ENCODE assay signal across 22 cellular contexts in genomic region chr6:84601366-84601765, GRCh38.
"Had no signal": no experiment of that assay in that cellular context is flagged by ENCODE, and none has a peak within 500 bp of the region (broad histone marks: within the 10 kb centered on the region; RNA-seq: fewer than 3 reads in every experiment).

No MANE protein-coding gene starts in this region.

- ATAC-seq: activated naive CD4-positive, alpha-beta T cell treated with anti-CD3 and anti-CD28 coated beads, Interleukin-2, amount 50 U/mL, for 72 hours; activated T-helper 17 cell treated with anti-CD3 and anti-CD28 coated beads, Interleukin-2, amount 50 U/mL, for 72 hours; gastrocnemius medialis; left ventricle myocardium superior; naive thymus-derived CD4-positive, alpha-beta T cell; stimulated activated naive B cell treated with anti-CD40 and anti-IgM and Interleukin-4, amounts not matched to agents 10 μg/mL and 1 μg/mL and 100 μg/mL, for 72 hours had no signal

- H3K9me3 Mint-ChIP-seq: activated T-cell treated with anti-CD3 and anti-CD28 coated beads, Interleukin-2, amount 50 U/mL, for 24 hours; dendritic cell treated with granulocyte-macrophage colony-stimulating factor and Interleukin-4, amounts not matched to agents 40 ng/mL and 50 ng/mL, for 4 days had no signal

- H3K36me3 Mint-ChIP-seq: activated naive CD4-positive, alpha-beta T cell treated with anti-CD3 and anti-CD28 coated beads, Interleukin-2, amount 50 U/mL, for 72 hours; brain; naive thymus-derived CD4-positive, alpha-beta T cell; stimulated activated naive B cell treated with anti-CD40 and anti-IgM and Interleukin-4, amounts not matched to agents 10 μg/mL and 1 μg/mL and 100 μg/mL, for 72 hours had no signal

- H3K4me1 ChIP-seq: esophagus squamous epithelium, gastrocnemius medialis, prostate gland, transverse colon, uterus had no signal

- DNase-seq: activated CD4-positive, CD25-positive, alpha-beta regulatory T cell treated with anti-CD3 and anti-CD28 coated beads, Interleukin-2, amount 50 U/mL, for 72 hours; activated CD8-positive, alpha-beta memory T cell treated with anti-CD3 and anti-CD28 coated beads for 24 hours; activated CD8-positive, alpha-beta memory T cell treated with anti-CD3 and anti-CD28 coated beads, Interleukin-2, amount 50 U/mL, for 4 hours; activated T-cell treated with anti-CD3 and anti-CD28 coated beads, Interleukin-2, amount 50 U/mL, for 24 hours; aorta; effector memory CD4-positive, alpha-beta T cell; esophagus squamous epithelium; gastrocnemius medialis; hippocampal formation; left ventricle myocardium superior; naive thymus-derived CD4-positive, alpha-beta T cell; stimulated activated CD4-positive, alpha-beta T cell treated with anti-CD3 and anti-CD28 coated beads, Interleukin-2, amount 100 ng/mL, for 48 hours; stimulated activated CD8-positive, alpha-beta memory T cell treated with anti-CD3 and anti-CD28 coated beads, Interleukin-4, amount 100 ng/mL, for 48 hours; stimulated activated naive B cell treated with anti-CD40 and anti-IgM and Interleukin-4, amounts not matched to agents 10 μg/mL and 1 μg/mL and 100 μg/mL, for 72 hours; transverse colon; uterus; WERI-Rb-1 had no signal

- H3K36me3 ChIP-seq: esophagus squamous epithelium, gastrocnemius medialis, prostate gland, transverse colon, uterus, WERI-Rb-1 had no signal

- H3K27ac Mint-ChIP-seq: activated naive CD4-positive, alpha-beta T cell treated with anti-CD3 and anti-CD28 coated beads, Interleukin-2, amount 50 U/mL, for 72 hours; activated T-cell treated with anti-CD3 and anti-CD28 coated beads, Interleukin-2, amount 50 U/mL, for 24 hours; activated T-helper 17 cell treated with anti-CD3 and anti-CD28 coated beads, Interleukin-2, amount 50 U/mL, for 72 hours; brain; dendritic cell treated with granulocyte-macrophage colony-stimulating factor and Interleukin-4, amounts not matched to agents 40 ng/mL and 50 ng/mL, for 4 days; naive thymus-derived CD4-positive, alpha-beta T cell; stimulated activated naive B cell treated with anti-CD40 and anti-IgM and Interleukin-4, amounts not matched to agents 10 μg/mL and 1 μg/mL and 100 μg/mL, for 72 hours had no signal

- H3K27me3 Mint-ChIP-seq: activated T-cell treated with anti-CD3 and anti-CD28 coated beads, Interleukin-2, amount 50 U/mL, for 24 hours; activated T-helper 17 cell treated with anti-CD3 and anti-CD28 coated beads, Interleukin-2, amount 50 U/mL, for 72 hours; brain; dendritic cell treated with granulocyte-macrophage colony-stimulating factor and Interleukin-4, amounts not matched to agents 40 ng/mL and 50 ng/mL, for 4 days; naive thymus-derived CD4-positive, alpha-beta T cell; stimulated activated naive B cell treated with anti-CD40 and anti-IgM and Interleukin-4, amounts not matched to agents 10 μg/mL and 1 μg/mL and 100 μg/mL, for 72 hours had no signal

- H3K4me3 Mint-ChIP-seq: activated T-cell treated with anti-CD3 and anti-CD28 coated beads, Interleukin-2, amount 50 U/mL, for 24 hours; activated T-helper 17 cell treated with anti-CD3 and anti-CD28 coated beads, Interleukin-2, amount 50 U/mL, for 72 hours; brain; dendritic cell treated with granulocyte-macrophage colony-stimulating factor and Interleukin-4, amounts not matched to agents 40 ng/mL and 50 ng/mL, for 4 days; naive thymus-derived CD4-positive, alpha-beta T cell; stimulated activated naive B cell treated with anti-CD40 and anti-IgM and Interleukin-4, amounts not matched to agents 10 μg/mL and 1 μg/mL and 100 μg/mL, for 72 hours had no signal

- H3K4me3 ChIP-seq: esophagus squamous epithelium, gastrocnemius medialis, prostate gland, transverse colon, uterus had no signal

- H3K9me3 ChIP-seq: esophagus squamous epithelium, gastrocnemius medialis, prostate gland, transverse colon, uterus had no signal

- H3K27ac ChIP-seq: esophagus squamous epithelium, gastrocnemius medialis, prostate gland, transverse colon, uterus, WERI-Rb-1 had no signal

- H3K4me1 Mint-ChIP-seq: activated T-helper 17 cell treated with anti-CD3 and anti-CD28 coated beads, Interleukin-2, amount 50 U/mL, for 72 hours; brain; naive thymus-derived CD4-positive, alpha-beta T cell; stimulated activated naive B cell treated with anti-CD40 and anti-IgM and Interleukin-4, amounts not matched to agents 10 μg/mL and 1 μg/mL and 100 μg/mL, for 72 hours had no signal

- H3K27me3 ChIP-seq: esophagus squamous epithelium, gastrocnemius medialis, transverse colon, uterus had no signal
